Comparison of ENCODE assay signal across 15 cellular contexts in genomic region chr2:102110168-102110567, GRCh38.
"Had no signal": no experiment of that assay in that cellular context is flagged by ENCODE, and none has a peak within 500 bp of the region (broad histone marks: within the 10 kb centered on the region; RNA-seq: fewer than 3 reads in every experiment).

No MANE protein-coding gene starts in this region.

- ATAC-seq: esophagus mucosa, gastroesophageal sphincter, left ventricle myocardium superior, T-cell had no signal

- H3K27me3 Mint-ChIP-seq: activated naive CD4-positive, alpha-beta T cell treated with anti-CD3 and anti-CD28 coated beads, Interleukin-2, amount 50 U/mL, for 24 hours; T-cell had no signal

- H3K36me3 Mint-ChIP-seq: activated naive CD4-positive, alpha-beta T cell treated with anti-CD3 and anti-CD28 coated beads, Interleukin-2, amount 50 U/mL, for 24 hours; stimulated activated memory B cell treated with anti-CD40 and anti-IgM and Interleukin-4, amounts not matched to agents 10 μg/mL and 1 μg/mL and 100 μg/mL, for 72 hours; T-cell had no signal

- H3K9me3 Mint-ChIP-seq: activated naive CD4-positive, alpha-beta T cell treated with anti-CD3 and anti-CD28 coated beads, Interleukin-2, amount 50 U/mL, for 24 hours; activated T-helper 2 cell treated with anti-CD3 and anti-CD28 coated beads, Interferon-gamma antibody, Interleukin-2, Interleukin-4, amounts not matched to agents 10 μg/mL and 5 μg/mL and 100 μg/mL, durations not matched to agents 14 hours and 24 hours and 36 hours; T-cell had no signal

- H3K27ac Mint-ChIP-seq: activated naive CD4-positive, alpha-beta T cell treated with anti-CD3 and anti-CD28 coated beads, Interleukin-2, amount 50 U/mL, for 24 hours; activated T-helper 2 cell treated with anti-CD3 and anti-CD28 coated beads, Interferon-gamma antibody, Interleukin-2, Interleukin-4, amounts not matched to agents 10 μg/mL and 5 μg/mL and 100 μg/mL, durations not matched to agents 14 hours and 24 hours and 36 hours; stimulated activated memory B cell treated with anti-CD40 and anti-IgM and Interleukin-4, amounts not matched to agents 10 μg/mL and 1 μg/mL and 100 μg/mL, for 72 hours had no signal

- H3K27ac ChIP-seq: brain microvascular endothelial cell, gastroesophageal sphincter, SK-N-MC had no signal

- DNase-seq: activated CD4-positive, alpha-beta T cell treated with anti-CD3 and anti-CD28 coated beads for 48 hours; activated T-cell treated with anti-CD3 and anti-CD28 coated beads for 4 hours; amniotic stem cell; brain microvascular endothelial cell; cerebellar nuclear complex; left ventricle myocardium superior; midbrain; retina; T-cell had no signal

- H3K4me3 Mint-ChIP-seq: activated naive CD4-positive, alpha-beta T cell treated with anti-CD3 and anti-CD28 coated beads, Interleukin-2, amount 50 U/mL, for 24 hours; stimulated activated memory B cell treated with anti-CD40 and anti-IgM and Interleukin-4, amounts not matched to agents 10 μg/mL and 1 μg/mL and 100 μg/mL, for 72 hours; T-cell had no signal
